Comparison of ENCODE assay signal across 11 cellular contexts in genomic region chr6:34466242-34467185, GRCh38. TPM values are rescaled to one million over a fixed set of nuclear protein-coding genes. Genes with fewer than 3 reads are reported as not detected.
DNase-seq lines count a peak whose midpoint lies in the region; ATAC-seq and TF ChIP-seq lines count a peak whose summit lies in the region.
"Had no signal": no experiment of that assay in that cellular context is flagged by ENCODE, and none has a peak within 500 bp of the region (broad histone marks: within the 10 kb centered on the region; RNA-seq: fewer than 3 reads in every experiment).

No MANE protein-coding gene starts in this region.

- H2AFZ ChIP-seq in smooth muscle cell (ENCODE audit: low read depth) = no peak overlapping the region

- H3K27ac Mint-ChIP-seq in activated CD8-positive, alpha-beta T cell treated with anti-CD3 and anti-CD28 coated beads for 36 hours = no peak overlapping the region

- no peaks in the 10 kb centered on the region for H3F3A ChIP-seq in smooth muscle cell (ENCODE audit: low read depth)

- no peaks in the 10 kb centered on the region for H4K20me1 ChIP-seq in smooth muscle cell (ENCODE audit: low read depth)

- no peak for ATAC-seq in activated CD8-positive, alpha-beta T cell treated with anti-CD3 and anti-CD28 coated beads for 36 hours
- ATAC-seq in HG02884 (IDR thresholded peaks at IDR 0.05; ENCODE audit: unreplicated experiment) (no peak), GM18517 (IDR thresholded peaks at IDR 0.05; ENCODE audit: unreplicated experiment) (no peak)

- no peak for TF ChIP-seq CTCF in activated CD8-positive, alpha-beta T cell treated with anti-CD3 and anti-CD28 coated beads for 36 hours (IDR thresholded peaks at IDR 0.05)
- no peak for TF ChIP-seq CTCF in smooth muscle cell (IDR thresholded peaks at IDR 0.05; ENCODE audit: borderline replicate concordance, insufficient read depth, poor library complexity, severe bottlenecking)

- no peaks in the 10 kb centered on the region for H3K79me2 ChIP-seq in smooth muscle cell (ENCODE audit: low read depth)

- H3K9ac ChIP-seq in iPS-18a (ENCODE audit: low read length) = peak overlapping the region; percentile 36
- no peak overlapping the region for H3K9ac ChIP-seq in smooth muscle cell (ENCODE audit: low read depth)

- POLR2A ChIA-PET in activated CD8-positive, alpha-beta T cell treated with anti-CD3 and anti-CD28 coated beads for 36 hours (lab: Charles Lee) = interaction anchor here (1.4 kb wide), 1 partner anchor 60 kb away, joined by 4 read pairs; no protein-coding TSS in a partner anchor

- WGBS in smooth muscle cell (ENCODE audit: low lambda C conversion rate) = 33% methylated on average over 28 of the region's 28 CpGs

- H3K9me3 ChIP-seq in iPS-18a (ENCODE audit: control insufficient read depth, low read depth, low read length) = no peaks in the 10 kb centered on the region
- no peaks in the 10 kb centered on the region for H3K9me3 ChIP-seq in smooth muscle cell (replicated peaks; ENCODE audit: low read depth)
- H3K9me3 ChIP-seq: adrenal gland had no signal

- peaks cover 18% of the 10 kb centered on the region for H3K27me3 ChIP-seq in iPS-18a (ENCODE audit: control insufficient read depth, insufficient read depth, low read length)
- peaks cover 23% of the 10 kb centered on the region for H3K27me3 ChIP-seq in smooth muscle cell (ENCODE audit: low read depth)
- H3K27me3 ChIP-seq: adrenal gland had no signal

- intact Hi-C loops in activated CD8-positive, alpha-beta T cell treated with anti-CD3 and anti-CD28 coated beads for 36 hours (cut with micrococcal nuclease) = no loop called here

- DNase-seq in DMS 273 (lab: John Stamatoyannopoulos, UW; ENCODE audit: unreplicated experiment) (peak; percentile 54), DMS 273 treated with DMSO at 0.1 percent for 48 hours (lab: John Stamatoyannopoulos, UW) (no peak), smooth muscle cell (lab: John Stamatoyannopoulos, UW; ENCODE audit: unreplicated experiment) (no peak), NCI-H526 (lab: John Stamatoyannopoulos, UW) (no peak)
- DNase-seq in activated CD8-positive, alpha-beta T cell treated with anti-CD3 and anti-CD28 coated beads for 36 hours = no peak
- DNase-seq: 8988T, MV-4-11 had no signal

- H3K9me3 Mint-ChIP-seq in activated CD8-positive, alpha-beta T cell treated with anti-CD3 and anti-CD28 coated beads for 36 hours = no peaks in the 10 kb centered on the region

- H3K4me1 ChIP-seq in iPS-18a (ENCODE audit: control insufficient read depth, low read depth, low read length) = peaks cover under 1% of the 10 kb centered on the region
- peaks cover 4% of the 10 kb centered on the region for H3K4me1 ChIP-seq in smooth muscle cell (ENCODE audit: low read depth)

- H3K4me2 ChIP-seq in smooth muscle cell = peak overlapping the region; percentile 91

- H3K4me1 Mint-ChIP-seq in activated CD8-positive, alpha-beta T cell treated with anti-CD3 and anti-CD28 coated beads for 36 hours (ENCODE audit: low read depth) = peaks cover 5% of the 10 kb centered on the region

- H3K4me3 ChIP-seq in iPS-18a (ENCODE audit: low read length) (peak overlapping the region; percentile 72), smooth muscle cell (peak overlapping the region; percentile 52)

- H3K4me3 Mint-ChIP-seq in activated CD8-positive, alpha-beta T cell treated with anti-CD3 and anti-CD28 coated beads for 36 hours = peak overlapping the region; percentile 12

- H3K27me3 Mint-ChIP-seq in activated CD8-positive, alpha-beta T cell treated with anti-CD3 and anti-CD28 coated beads for 36 hours = peaks cover 20% of the 10 kb centered on the region

- H3K27ac ChIP-seq in iPS-18a (ENCODE audit: low read length) (no peak overlapping the region), smooth muscle cell (ENCODE audit: low read depth) (no peak overlapping the region)
- H3K27ac ChIP-seq: adrenal gland had no signal

- CTCF ChIA-PET in activated CD8-positive, alpha-beta T cell treated with anti-CD3 and anti-CD28 coated beads for 36 hours (lab: Charles Lee) = interaction anchor here (1.1 to 1.4 kb wide), 3 partner anchors 8 to 145 kb away, joined by 3 to 4 read pairs (median 4); no protein-coding TSS in a partner anchor

- no peaks in the 10 kb centered on the region for H3K36me3 Mint-ChIP-seq in activated CD8-positive, alpha-beta T cell treated with anti-CD3 and anti-CD28 coated beads for 36 hours (ENCODE audit: low read depth)

- no peaks in the 10 kb centered on the region for H3K36me3 ChIP-seq in iPS-18a (ENCODE audit: control insufficient read depth, low read depth, low read length)
- no peaks in the 10 kb centered on the region for H3K36me3 ChIP-seq in smooth muscle cell (ENCODE audit: low read depth)
- H3K36me3 ChIP-seq: adrenal gland had no signal

RNA-seq across cellular contexts. Expression of gene PACSIN1, which starts 0.6 kb away (rescaled TPM):
- total RNA-seq in activated CD8-positive, alpha-beta T cell treated with anti-CD3 and anti-CD28 coated beads for 36 hours = under 1 TPM; 0.47 to 0.51 TPM
- not detected in 2 replicates for total RNA-seq in smooth muscle cell
- polyA plus RNA-seq in smooth muscle cell = not detected in 2 replicates

RNA-seq across cellular contexts. Expression of gene RPS10, which starts 40.6 kb away (rescaled TPM):
- total RNA-seq in activated CD8-positive, alpha-beta T cell treated with anti-CD3 and anti-CD28 coated beads for 36 hours = 1,000 to 10,000 TPM; 2,208 to 2,269 TPM
- 2,106 and 2,498 TPM in 2 replicates for total RNA-seq in smooth muscle cell
- polyA plus RNA-seq in smooth muscle cell = 660 and 695 TPM in 2 replicates
